Comparison of ENCODE assay signal across 8 cellular contexts in genomic region chr6:148577687-148578488, GRCh38.
A peak's percentile ranks its signal among the peaks of the same experiment; 100 is the strongest.
DNase-seq lines count a peak whose midpoint lies in the region; TF ChIP-seq lines count a peak whose summit lies in the region.

No MANE protein-coding gene starts in this region.

- 7% methylated on average over 7 of the region's 7 CpGs for WGBS in smooth muscle cell (ENCODE audit: low lambda C conversion rate)

- H3K4me1 ChIP-seq in HAP-1 (no peaks in the 10 kb centered on the region), smooth muscle cell (ENCODE audit: low read depth) (no peaks in the 10 kb centered on the region)

- no peak overlapping the region for H3K27ac ChIP-seq in brain microvascular endothelial cell
- peak overlapping the region; percentile 52 for H3K27ac ChIP-seq in smooth muscle cell (ENCODE audit: low read depth)

- in situ Hi-C loops in HAP-1 (cut with MboI; ENCODE audit: low sequenced_read_pairs) (no loop called here), brain microvascular endothelial cell (cut with HindIII; ENCODE audit: low pct_ligation_motif_present, low sequenced_read_pairs) (no loop called here)

- H3K4me3 ChIP-seq in GM06990 (replicated peaks; ENCODE audit: low read depth, low read length) (no peak overlapping the region), HAP-1 (no peak overlapping the region), brain microvascular endothelial cell (ENCODE audit: low read depth, low read length) (no peak overlapping the region), smooth muscle cell (no peak overlapping the region)

- no peaks in the 10 kb centered on the region for H3K36me3 ChIP-seq in GM06990 (ENCODE audit: control insufficient read depth, insufficient read depth, low read length)
- no peaks in the 10 kb centered on the region for H3K36me3 ChIP-seq in HAP-1 (replicated peaks)
- no peaks in the 10 kb centered on the region for H3K36me3 ChIP-seq in brain microvascular endothelial cell (replicated peaks)
- H3K36me3 ChIP-seq in smooth muscle cell (ENCODE audit: low read depth) = no peaks in the 10 kb centered on the region

- peak; percentile 96 for TF ChIP-seq CTCF in GM06990 (IDR thresholded peaks at IDR 0.05; ENCODE audit: insufficient read depth, low read length, poor library complexity, severe bottlenecking)
- TF ChIP-seq CTCF in LNCAP (IDR thresholded peaks at IDR 0.05) = peak; percentile 99
- peak; percentile 97 for TF ChIP-seq CTCF in brain microvascular endothelial cell (IDR thresholded peaks at IDR 0.05; ENCODE audit: low read depth, low read length, missing control alignments)
- TF ChIP-seq CTCF in smooth muscle cell (IDR thresholded peaks at IDR 0.05; ENCODE audit: borderline replicate concordance, insufficient read depth, poor library complexity, severe bottlenecking) = peak; percentile 77

- no peak overlapping the region for H3K9ac ChIP-seq in smooth muscle cell (ENCODE audit: low read depth)

- peaks cover 7% of the 10 kb centered on the region for H3F3A ChIP-seq in smooth muscle cell (ENCODE audit: low read depth)

- H2AFZ ChIP-seq in smooth muscle cell (ENCODE audit: low read depth) = no peak overlapping the region

- H3K4me2 ChIP-seq in smooth muscle cell = peak overlapping the region; percentile 74

- H3K79me2 ChIP-seq in smooth muscle cell (ENCODE audit: low read depth) = no peaks in the 10 kb centered on the region

- H4K20me1 ChIP-seq in smooth muscle cell (ENCODE audit: low read depth) = no peaks in the 10 kb centered on the region

- H3K27me3 ChIP-seq in GM06990 (replicated peaks; ENCODE audit: control insufficient read depth, insufficient read depth, low read length) = no peaks in the 10 kb centered on the region
- H3K27me3 ChIP-seq in HAP-1 (ENCODE audit: low read depth) = peaks cover 3% of the 10 kb centered on the region; the same call in 1 of the 2 replicates
- no peaks in the 10 kb centered on the region for H3K27me3 ChIP-seq in brain microvascular endothelial cell (replicated peaks)
- H3K27me3 ChIP-seq in smooth muscle cell (ENCODE audit: low read depth) = no peaks in the 10 kb centered on the region

- peak; percentile 55 for DNase-seq in A172 (ENCODE audit: low spot score)
- DNase-seq in GM06990 (ENCODE audit: extremely low read depth, insufficient read length) = peak; percentile 69
- peak; percentile 63 to 81 for DNase-seq in HAP-1 (ENCODE audit: low spot score in 2 of 2)
- DNase-seq in SK-N-DZ (ENCODE audit: low spot score) = peak; percentile 41
- DNase-seq in brain microvascular endothelial cell = peak; percentile 71
- peak; percentile 75 for DNase-seq in iPS DF 19.7 (ENCODE audit: low read depth, low spot score)
- peak; percentile 32 for DNase-seq in smooth muscle cell (lab: John Stamatoyannopoulos, UW; ENCODE audit: unreplicated experiment)

- H3K9me3 ChIP-seq in HAP-1 = no peaks in the 10 kb centered on the region
- H3K9me3 ChIP-seq in smooth muscle cell (replicated peaks; ENCODE audit: low read depth) = no peaks in the 10 kb centered on the region
